ENCODE assay signal across 10 cellular contexts in genomic region chr14:88463318-88463717, GRCh38.
DNase-seq lines count a peak whose midpoint lies in the region; ATAC-seq and TF ChIP-seq lines count a peak whose summit lies in the region.
"Had no signal": no experiment of that assay in that cellular context is flagged by ENCODE, and none has a peak within 500 bp of the region (broad histone marks: within the 10 kb centered on the region; RNA-seq: fewer than 3 reads in every experiment).

No MANE protein-coding gene starts in this region.

- intact Hi-C loops in activated CD8-positive, alpha-beta T cell treated with anti-CD3 and anti-CD28 coated beads for 36 hours (cut with micrococcal nuclease), result no loop called here
- intact Hi-C loops in mucosa of descending colon (cut with DNase I, micrococcal nuclease), result no loop called here

- no peaks in the 10 kb centered on the region for H3K4me1 ChIP-seq in mucosa of descending colon (ENCODE audit: low read depth)

- ATAC-seq in HG02938 (IDR thresholded peaks at IDR 0.05; ENCODE audit: unreplicated experiment), result peak; percentile 65
- peak; percentile 64 for ATAC-seq in activated CD8-positive, alpha-beta T cell treated with anti-CD3 and anti-CD28 coated beads for 36 hours
- ATAC-seq in mucosa of descending colon, result peak; percentile 71
- ATAC-seq in HG02642 (IDR thresholded peaks at IDR 0.05; ENCODE audit: poor library complexity, unreplicated experiment), result no peak
- no peak for ATAC-seq in omental fat pad (ENCODE audit: low FRiP score)

- CTCF ChIA-PET in activated CD8-positive, alpha-beta T cell treated with anti-CD3 and anti-CD28 coated beads for 36 hours (lab: Charles Lee), result interaction anchor here (1.2 to 2.3 kb wide), 2 partner anchors 9 to 30 kb away, joined by 3 to 13 read pairs; no protein-coding TSS in a partner anchor

- no peak overlapping the region for H3K4me3 Mint-ChIP-seq in activated CD8-positive, alpha-beta T cell treated with anti-CD3 and anti-CD28 coated beads for 36 hours
- H3K4me3 Mint-ChIP-seq: IgD-negative memory B cell, nephron had no signal

- H3K27ac Mint-ChIP-seq in activated CD8-positive, alpha-beta T cell treated with anti-CD3 and anti-CD28 coated beads for 36 hours, result no peak overlapping the region
- H3K27ac Mint-ChIP-seq: IgD-negative memory B cell, nephron had no signal

- POLR2A ChIA-PET in activated CD8-positive, alpha-beta T cell treated with anti-CD3 and anti-CD28 coated beads for 36 hours (lab: Charles Lee), result interaction anchor here (0.5 kb wide), 1 partner anchor 15 kb away, joined by 3 read pairs; no protein-coding TSS in a partner anchor

- no peaks in the 10 kb centered on the region for H3K4me1 Mint-ChIP-seq in activated CD8-positive, alpha-beta T cell treated with anti-CD3 and anti-CD28 coated beads for 36 hours (ENCODE audit: low read depth)
- H3K4me1 Mint-ChIP-seq: IgD-negative memory B cell, nephron had no signal

- TF ChIP-seq CTCF in activated CD8-positive, alpha-beta T cell treated with anti-CD3 and anti-CD28 coated beads for 36 hours (IDR thresholded peaks at IDR 0.05), result peak; percentile 55
- TF ChIP-seq CTCF in mucosa of descending colon (IDR thresholded peaks at IDR 0.05) (no peak), omental fat pad (IDR thresholded peaks at IDR 0.05) (no peak)

- H3K4me3 ChIP-seq in mucosa of descending colon, result no peak overlapping the region

- H3K9me3 Mint-ChIP-seq in activated CD8-positive, alpha-beta T cell treated with anti-CD3 and anti-CD28 coated beads for 36 hours, result peaks cover 1% of the 10 kb centered on the region

- peaks cover 5% of the 10 kb centered on the region for H3K9me3 ChIP-seq in mucosa of descending colon

- peak; percentile 3 for DNase-seq in NCI-H2227 (lab: John Stamatoyannopoulos, UW; ENCODE audit: unreplicated experiment)
- DNase-seq in NCI-H2227 treated with DMSO at 0.1 percent for 48 hours (lab: John Stamatoyannopoulos, UW), result no peak
- peak; percentile 13 for DNase-seq in activated CD8-positive, alpha-beta T cell treated with anti-CD3 and anti-CD28 coated beads for 36 hours
- peak in 1 of 3 donors; percentile 32 for DNase-seq in mucosa of descending colon
- no peak for DNase-seq in omental fat pad (ENCODE audit: low spot score)
- no peak for DNase-seq in NCI-H2029 treated with DMSO at 0.1 percent for 48 hours (lab: John Stamatoyannopoulos, UW)

- peaks cover 27% of the 10 kb centered on the region for H3K36me3 Mint-ChIP-seq in activated CD8-positive, alpha-beta T cell treated with anti-CD3 and anti-CD28 coated beads for 36 hours (ENCODE audit: low read depth)

- H3K36me3 ChIP-seq in mucosa of descending colon (ENCODE audit: low read depth), result no peaks in the 10 kb centered on the region

- no peaks in the 10 kb centered on the region for H3K27me3 Mint-ChIP-seq in activated CD8-positive, alpha-beta T cell treated with anti-CD3 and anti-CD28 coated beads for 36 hours

Comparison
In these comparisons a context has a peak if more than half of its experiments do, and no peak if none do; other contexts are left out.
1. DNase-seq: peak in NCI-H2227 (single experiment) and activated CD8-positive, alpha-beta T cell treated with anti-CD3 and anti-CD28 coated beads for 36 hours (single experiment); none in NCI-H2227 treated with DMSO at 0.1 percent for 48 hours (single experiment), omental fat pad (single experiment) and NCI-H2029 treated with DMSO at 0.1 percent for 48 hours (single experiment).
2. ATAC-seq: peak in HG02938 (single experiment), activated CD8-positive, alpha-beta T cell treated with anti-CD3 and anti-CD28 coated beads for 36 hours (single experiment) and mucosa of descending colon (single experiment); none in HG02642 (single experiment) and omental fat pad (single experiment).